Comparison of ENCODE assay signal across 25 cellular contexts in genomic region chr11:70360211-70360610, GRCh38. TPM values are rescaled to one million over a fixed set of nuclear protein-coding genes. Genes with fewer than 3 reads are reported as not detected.
DNase-seq lines count a peak whose midpoint lies in the region; ATAC-seq lines count a peak whose summit lies in the region.
"Had no signal": no experiment of that assay in that cellular context is flagged by ENCODE, and none has a peak within 500 bp of the region (broad histone marks: within the 10 kb centered on the region; RNA-seq: fewer than 3 reads in every experiment).

No MANE protein-coding gene starts in this region.

- H3K4me1 Mint-ChIP-seq in naive thymus-derived CD8-positive, alpha-beta T cell = peaks cover 10 to 19% (median 12%) of the 10 kb centered on the region in 4 donors

- H3K27me3 ChIP-seq in right cardiac atrium (ENCODE audit: control insufficient read depth, insufficient read depth) = no peaks in the 10 kb centered on the region

- no peak overlapping the region for H3K4me3 ChIP-seq in right cardiac atrium (ENCODE audit: low read length)
- H3K4me3 ChIP-seq: PC-9, SK-N-MC had no signal

- no peaks in the 10 kb centered on the region for H3K9me3 Mint-ChIP-seq in naive thymus-derived CD8-positive, alpha-beta T cell
- H3K9me3 Mint-ChIP-seq: CD8-positive, alpha-beta memory T cell had no signal

- H3K9me3 ChIP-seq in right cardiac atrium (ENCODE audit: control insufficient read depth, low read length) = no peaks in the 10 kb centered on the region

- POLR2A ChIA-PET in naive thymus-derived CD8-positive, alpha-beta T cell (lab: Charles Lee) = no interaction called here

- WGBS in right cardiac atrium = 57% methylated on average over 6 of the region's 6 CpGs

- DNase-seq in NCI-H1105 treated with DMSO at 0.1 percent for 48 hours (lab: John Stamatoyannopoulos, UW) = peak; percentile 49
- no peak for DNase-seq in NCI-H1105 (lab: John Stamatoyannopoulos, UW)
- peak in 2 of 3 donors; percentile 56 to 62 for DNase-seq in right cardiac atrium
- DNase-seq in Right ventricle myocardium inferior (ENCODE audit: missing footprints) = no peak
- peak; percentile 91 for DNase-seq in NCI-H2171 treated with DMSO at 0.1 percent for 48 hours (lab: John Stamatoyannopoulos, UW)
- no peak for DNase-seq in NCI-H1092 treated with DMSO at 0.1 percent for 48 hours (lab: John Stamatoyannopoulos, UW)
- DNase-seq in naive thymus-derived CD8-positive, alpha-beta T cell = no peak
- DNase-seq: ACHN; C1 segment of cervical spinal cord; CD8-positive, alpha-beta memory T cell; EL; GF-D8; IMR-90; Karpas-422; NCI-H146; NCI-H2029 treated with DMSO at 0.1 percent for 48 hours; NCI-H526; PC-9; RPMI8226; SHP77 treated with DMSO at 0.1 percent for 48 hours; SW 1271; T-helper 17 cell had no signal

- no peak overlapping the region for H3K4me3 Mint-ChIP-seq in naive thymus-derived CD8-positive, alpha-beta T cell
- H3K4me3 Mint-ChIP-seq: CD8-positive, alpha-beta memory T cell; T-helper 17 cell had no signal

- H3K27ac Mint-ChIP-seq in naive thymus-derived CD8-positive, alpha-beta T cell = no peak overlapping the region
- H3K27ac Mint-ChIP-seq: CD8-positive, alpha-beta memory T cell; T-helper 17 cell had no signal

- no peaks in the 10 kb centered on the region for H3K4me1 ChIP-seq in right cardiac atrium (ENCODE audit: control insufficient read depth, insufficient read depth, low read length)

- H3K36me3 Mint-ChIP-seq in naive thymus-derived CD8-positive, alpha-beta T cell = peaks cover 10 to 88% (median 61%) of the 10 kb centered on the region in 3 donors

- ATAC-seq in right cardiac atrium (no peak), Right ventricle myocardium inferior (no peak), GM21737 (IDR thresholded peaks at IDR 0.05; ENCODE audit: unreplicated experiment) (no peak)
- no peak for ATAC-seq in naive thymus-derived CD8-positive, alpha-beta T cell
- ATAC-seq: T-helper 17 cell had no signal

- no peak overlapping the region for H3K27ac ChIP-seq in right cardiac atrium (ENCODE audit: low read length)
- H3K27ac ChIP-seq: 22Rv1, PC-9, SK-N-MC had no signal

- intact Hi-C loops in right cardiac atrium (cut with DNase I) (no loop called here), Right ventricle myocardium inferior (cut with DNase I) (no loop called here)

- no peaks in the 10 kb centered on the region for H3K27me3 Mint-ChIP-seq in naive thymus-derived CD8-positive, alpha-beta T cell
- H3K27me3 Mint-ChIP-seq: T-helper 17 cell had no signal

RNA-seq across cellular contexts. Expression of gene CTTN, which starts 38.1 kb away (rescaled TPM):
- total RNA-seq in right cardiac atrium (100 to 1,000 TPM in 1 of 4 donors, 10 to 100 TPM in 3; 84.1 to 117 (median 85.9) TPM), Right ventricle myocardium inferior (166 TPM)
- 67.7 TPM for polyA plus RNA-seq in right cardiac atrium
- under 1 TPM in 1 of 2 experiments, not detected in 1; 0.16 TPM for total RNA-seq in naive thymus-derived CD8-positive, alpha-beta T cell
- polyA plus RNA-seq in naive thymus-derived CD8-positive, alpha-beta T cell = not detected
- polyA plus RNA-seq: CD8-positive, alpha-beta memory T cell had no signal

Comparison
In these comparisons a context has a peak if more than half of its experiments do, and no peak if none do; other contexts are left out.
1. DNase-seq: peak in NCI-H1105 treated with DMSO at 0.1 percent for 48 hours (single experiment), right cardiac atrium (2 of 3) and NCI-H2171 treated with DMSO at 0.1 percent for 48 hours (single experiment); none in NCI-H1105 (single experiment), Right ventricle myocardium inferior (single experiment), NCI-H1092 treated with DMSO at 0.1 percent for 48 hours (single experiment) and naive thymus-derived CD8-positive, alpha-beta T cell (0 of 10).
2. RNA of gene CTTN, which starts 38.1 kb away (total RNA-seq): 166 TPM in Right ventricle myocardium inferior (single experiment) and 84.1 to 117 TPM in right cardiac atrium; 0.16 TPM in naive thymus-derived CD8-positive, alpha-beta T cell; every median in the first group is over 10 times any median in the second.